ENCODE assay signal across 7 cellular contexts in the genomic region with DNA sequence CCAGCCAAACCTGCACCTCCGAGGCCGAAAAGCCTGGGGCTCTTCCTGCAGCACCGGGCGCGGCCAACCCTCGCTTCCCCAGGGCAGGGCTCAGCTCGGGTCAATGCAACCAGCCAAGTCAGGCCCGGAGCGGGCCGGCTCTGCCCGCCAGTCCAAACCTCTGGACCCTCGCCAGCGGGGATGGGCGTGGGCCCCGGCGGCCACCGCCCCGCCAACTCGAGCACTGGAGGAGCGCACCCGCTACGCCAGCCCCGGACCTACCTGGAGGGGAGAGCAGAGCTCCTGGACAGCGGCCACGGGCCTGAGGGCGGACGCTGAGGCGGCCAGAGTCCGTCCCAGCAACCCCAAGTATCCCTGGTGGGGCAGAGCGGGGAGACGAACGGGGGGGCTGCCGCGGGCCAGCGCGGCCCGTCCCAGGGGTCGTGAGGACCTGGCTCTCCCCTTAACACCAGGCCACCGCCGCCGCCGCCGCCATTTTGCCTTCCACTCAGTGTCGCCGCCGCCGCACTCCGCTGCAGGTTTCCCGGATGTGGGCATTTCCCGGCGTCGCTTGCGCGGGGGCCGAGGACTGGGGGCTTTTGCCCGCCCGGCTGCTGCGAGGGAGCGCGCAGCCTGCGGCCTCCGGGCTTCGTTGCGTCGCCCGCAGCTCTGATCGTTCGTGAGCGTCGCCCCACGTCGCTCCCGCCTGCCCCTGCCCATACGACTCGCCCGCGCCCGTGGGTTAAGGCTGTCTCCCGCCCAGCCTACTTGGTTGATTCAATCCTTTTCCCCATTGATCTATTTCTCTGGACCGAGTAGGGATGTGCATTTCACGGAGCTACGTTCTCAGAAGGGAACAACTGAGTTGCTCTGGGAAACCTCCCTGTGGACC. TPM values are rescaled to one million over a fixed set of nuclear protein-coding genes. Genes with fewer than 3 reads are reported as not detected.
DNase-seq lines count a peak whose midpoint lies in the region; ATAC-seq and TF ChIP-seq lines count a peak whose summit lies in the region.

Gene LATS1 (minus strand): TSS at position 514 of the 871 bp plus-strand sequence. CDS start 15,975 bp downstream, outside the sequence.

- no peak for TF ChIP-seq CTCF in astrocyte of the cerebellum (IDR thresholded peaks at IDR 0.05; ENCODE audit: low read depth, low read length, missing control alignments)
- TF ChIP-seq CTCF in hepatocyte (IDR thresholded peaks at IDR 0.05; ENCODE audit: poor library complexity) = no peak
- no peak for TF ChIP-seq CTCF in retinal pigment epithelial cell (conservative IDR thresholded peaks at IDR 0.05; ENCODE audit: low read depth, low read length)

- H2AFZ ChIP-seq in hepatocyte = peak within 1 kb of the TSS; percentile 82

- H3K27me3 ChIP-seq in hepatocyte = no peaks in the 10 kb centered on the region

- peak; percentile 81 to 83 for DNase-seq in NCI-H2081 (lab: John Stamatoyannopoulos, UW)
- peak; percentile 93 for DNase-seq in T-helper 9 cell
- peak; percentile 56 for DNase-seq in astrocyte of the cerebellum (ENCODE audit: low read depth)
- peak; percentile 92 for DNase-seq in hepatocyte (ENCODE audit: low spot score)
- DNase-seq in retinal pigment epithelial cell (ENCODE audit: low read depth) = no peak

- H3K9me2 ChIP-seq in hepatocyte (replicated peaks; ENCODE audit: insufficient read depth) = no peaks in the 10 kb centered on the region

- WGBS in hepatocyte (ENCODE audit: low lambda C conversion rate, missing lambda C conversion rate) = under 1% methylated on average over 57 of the region's 82 CpGs

- peak within 1 kb of the TSS; percentile 100 for H3K27ac ChIP-seq in hepatocyte

- peak within 1 kb of the TSS; percentile 84 for H3K4me2 ChIP-seq in hepatocyte

- H3K9me3 ChIP-seq in hepatocyte (ENCODE audit: low read depth) = no peaks in the 10 kb centered on the region

- in situ Hi-C loops in astrocyte of the cerebellum (cut with HindIII; ENCODE audit: low sequenced_read_pairs) = no loop called here

- H3K4me3 ChIP-seq in astrocyte of the cerebellum (ENCODE audit: low read depth, low read length) = peak within 1 kb of the TSS; percentile 95
- peak within 1 kb of the TSS; percentile 79 for H3K4me3 ChIP-seq in hepatocyte
- H3K4me3 ChIP-seq in retinal pigment epithelial cell (ENCODE audit: low read length) = peak within 1 kb of the TSS; percentile 64

- H4K20me1 ChIP-seq in hepatocyte (ENCODE audit: insufficient read depth, poor library complexity, severe bottlenecking) = peaks cover 31% of the 10 kb centered on the region

- H3K4me1 ChIP-seq in hepatocyte (ENCODE audit: insufficient read depth) = peaks cover 13% of the 10 kb centered on the region

- ATAC-seq in GM18511 (IDR thresholded peaks at IDR 0.05; ENCODE audit: unreplicated experiment) (peak; percentile 87), HG02981 (IDR thresholded peaks at IDR 0.05; ENCODE audit: unreplicated experiment) (peak; percentile 91)

- no peaks in the 10 kb centered on the region for H3K36me3 ChIP-seq in hepatocyte (replicated peaks; ENCODE audit: insufficient read depth, low read depth)

- H3K79me2 ChIP-seq in hepatocyte = peaks cover 57% of the 10 kb centered on the region

RNA-seq across cellular contexts. Expression of gene LATS1, which starts in this region (rescaled TPM):
- total RNA-seq in hepatocyte = 23.7 and 26.2 TPM in 2 replicates
- polyA plus RNA-seq in hepatocyte = 6.6 and 7.9 TPM in 2 replicates
